21 cellular contexts compared by ENCODE assay signal in the genomic region with DNA sequence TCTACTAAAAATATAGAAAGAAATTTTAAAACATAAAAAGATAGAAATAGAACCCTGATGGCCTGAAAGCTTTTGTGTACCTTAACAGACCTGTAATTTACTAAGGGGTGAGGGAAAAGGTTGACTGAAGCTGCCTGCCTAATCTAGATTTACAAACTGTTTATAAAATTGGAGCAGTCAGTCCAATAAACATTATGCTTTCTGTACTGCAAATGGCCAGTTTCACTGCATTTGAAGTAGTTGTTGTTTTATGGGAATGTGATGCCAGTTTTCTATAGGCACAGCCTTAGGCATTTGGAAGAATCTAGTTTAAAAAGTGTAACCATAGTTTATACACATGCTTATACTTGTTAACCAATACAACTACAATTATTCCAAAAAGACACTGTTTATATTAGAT. TPM values are rescaled to one million over a fixed set of nuclear protein-coding genes. Genes with fewer than 3 reads are reported as not detected.
"Had no signal": no experiment of that assay in that cellular context is flagged by ENCODE, and none has a peak within 500 bp of the region (broad histone marks: within the 10 kb centered on the region; RNA-seq: fewer than 3 reads in every experiment).

No MANE protein-coding gene starts in this region.

- H3K27me3 ChIP-seq: gastrocnemius medialis, right atrium auricular region, sigmoid colon, stomach, thyroid gland, vagina had no signal

- ATAC-seq: gastrocnemius medialis; left ventricle myocardium superior; lower lobe of right lung; naive thymus-derived CD8-positive, alpha-beta T cell; pancreas; stimulated activated effector memory CD8-positive, alpha-beta T cell treated with anti-CD3 and anti-CD28 coated beads, Interleukin-12 subunit alpha, Interleukin-12 subunit beta, amount 100 ng/mL, for 72 hours had no signal

- H3K9me3 ChIP-seq: gastrocnemius medialis, lower lobe of right lung, pancreas, right atrium auricular region, sigmoid colon, stomach, thyroid gland, vagina had no signal

- H3K4me3 ChIP-seq: dorsolateral prefrontal cortex, gastrocnemius medialis, lower lobe of right lung, pancreas, right atrium auricular region, sigmoid colon, stomach, thyroid gland, vagina had no signal

- H3K27ac ChIP-seq: dorsolateral prefrontal cortex, lower lobe of right lung, pancreas, right atrium auricular region, sigmoid colon, stomach, thyroid gland, vagina had no signal

- H3K36me3 ChIP-seq: gastrocnemius medialis, lower lobe of right lung, pancreas, right atrium auricular region, sigmoid colon, stomach, thyroid gland, vagina had no signal

- H3K4me1 ChIP-seq: pancreas, sigmoid colon, thyroid gland, vagina had no signal

- FAIRE-seq: keratinocyte, pancreas had no signal

- DNase-seq: dorsolateral prefrontal cortex; effector CD4-positive, alpha-beta T cell; gastrocnemius medialis; head of caudate nucleus; left ventricle myocardium superior; lower lobe of right lung; naive thymus-derived CD8-positive, alpha-beta T cell; nephron progenitor cell; occipital lobe; pancreas; sigmoid colon; stimulated activated CD4-positive, alpha-beta T cell treated with anti-CD3 and anti-CD28 coated beads, Interleukin-2, amount 100 ng/mL, for 24 hours; stimulated activated CD4-positive, alpha-beta T cell treated with anti-CD3 and anti-CD28 coated beads, Interleukin-4, amount 100 ng/mL, for 24 hours; stimulated activated naive CD4-positive, alpha-beta T cell treated with Interleukin-2 at 50 U/mL for 16 hours; stomach; thyroid gland; trophoblast cell had no signal

RNA-seq across cellular contexts. Expression of a gene that starts 19.1 kb away (rescaled TPM):
- total RNA-seq: left ventricle myocardium superior; naive thymus-derived CD8-positive, alpha-beta T cell; right atrium auricular region had no signal
